Comparison of ENCODE assay signal across 22 cellular contexts in genomic region chr2:168767258-168767657, GRCh38. TPM values are rescaled to one million over a fixed set of nuclear protein-coding genes. Genes with fewer than 3 reads are reported as not detected.
DNase-seq lines count a peak whose midpoint lies in the region; ATAC-seq, FAIRE-seq and TF ChIP-seq lines count a peak whose summit lies in the region.
"Had no signal": no experiment of that assay in that cellular context is flagged by ENCODE, and none has a peak within 500 bp of the region (broad histone marks: within the 10 kb centered on the region; RNA-seq: fewer than 3 reads in every experiment).

No MANE protein-coding gene starts in this region.

- no peak overlapping the region for H3K27ac Mint-ChIP-seq in astrocyte (ENCODE audit: unreplicated experiment)
- H3K27ac Mint-ChIP-seq: CD4-positive, CD25-positive, alpha-beta regulatory T cell had no signal

- peaks cover 6% of the 10 kb centered on the region for H3K36me3 Mint-ChIP-seq in astrocyte (ENCODE audit: low read depth, unreplicated experiment)
- H3K36me3 Mint-ChIP-seq in activated T-cell treated with anti-CD3 and anti-CD28 coated beads, Interleukin-2, amount 50 U/mL, for 4 hours (ENCODE audit: insufficient read depth): peaks cover 31% of the 10 kb centered on the region

- H3K27ac ChIP-seq in 22Rv1 (peak overlapping the region; percentile 17; the same call in 1 of the 2 replicates), astrocyte (ENCODE audit: low read depth, low read length) (no peak overlapping the region), foreskin keratinocyte (no peak overlapping the region), tibial nerve (no peak overlapping the region)
- H3K27ac ChIP-seq: BLaER1, KMS-11 had no signal

- H3K9me3 Mint-ChIP-seq in astrocyte (ENCODE audit: unreplicated experiment): no peaks in the 10 kb centered on the region
- H3K9me3 Mint-ChIP-seq in activated T-cell treated with anti-CD3 and anti-CD28 coated beads, Interleukin-2, amount 50 U/mL, for 4 hours: no peaks in the 10 kb centered on the region
- H3K9me3 Mint-ChIP-seq: CD4-positive, CD25-positive, alpha-beta regulatory T cell; IgD-negative memory B cell had no signal

- ATAC-seq in foreskin keratinocyte (peak; percentile 68), HG02623 (IDR thresholded peaks at IDR 0.05; ENCODE audit: unreplicated experiment) (no peak)
- no peak for ATAC-seq in activated T-cell treated with anti-CD3 and anti-CD28 coated beads, Interleukin-2, amount 50 U/mL, for 4 hours
- ATAC-seq: GM12878 had no signal

- no peaks in the 10 kb centered on the region for H3K27me3 ChIP-seq in astrocyte (ENCODE audit: insufficient read depth, low read length)
- H3K27me3 ChIP-seq in foreskin keratinocyte: no peaks in the 10 kb centered on the region
- no peaks in the 10 kb centered on the region for H3K27me3 ChIP-seq in tibial nerve
- H3K27me3 ChIP-seq: BLaER1 had no signal

- TF ChIP-seq EP300 in tibial nerve (IDR thresholded peaks at IDR 0.05): no peak

- H3K4me3 ChIP-seq in astrocyte (ENCODE audit: insufficient read depth, low read depth, low read length) (no peak overlapping the region), tibial nerve (no peak overlapping the region)
- H3K4me3 ChIP-seq: BLaER1, GM12878 had no signal

- DNase-seq in HCEC 1CT (peak; percentile 27), astrocyte (ENCODE audit: low read depth) (peak; percentile 12), foreskin keratinocyte (peak in 1 of 2 donors; percentile 30), tibial nerve (ENCODE audit: low spot score in 2 of 2) (no peak), middle frontal gyrus (ENCODE audit: extremely low spot score, low spot score) (no peak)
- no peak for DNase-seq in activated T-cell treated with anti-CD3 and anti-CD28 coated beads, Interleukin-2, amount 50 U/mL, for 4 hours
- DNase-seq: CD4-positive, CD25-positive, alpha-beta regulatory T cell; MM.1S; NCI-H2029; NCI-H446; NCI-H526; RPMI8226; SHP77 had no signal

- TF ChIP-seq POLR2A in tibial nerve (IDR thresholded peaks at IDR 0.05): no peak

- no peak overlapping the region for H3K4me2 ChIP-seq in astrocyte (ENCODE audit: low read length)
- H3K4me2 ChIP-seq: BLaER1, KMS-11 had no signal

- no peaks in the 10 kb centered on the region for H3K36me3 ChIP-seq in astrocyte (ENCODE audit: insufficient read depth, low read length)
- peaks cover 0 to 18% (median 0%) of the 10 kb centered on the region in 3 donors for H3K36me3 ChIP-seq in tibial nerve

- WGBS in tibial nerve, 2 donors: 57 to 61% methylated on average over 1 of the region's 1 CpG

- H3K4me1 Mint-ChIP-seq in astrocyte (ENCODE audit: low read depth, unreplicated experiment): no peaks in the 10 kb centered on the region
- no peaks in the 10 kb centered on the region for H3K4me1 Mint-ChIP-seq in activated T-cell treated with anti-CD3 and anti-CD28 coated beads, Interleukin-2, amount 50 U/mL, for 4 hours (ENCODE audit: low read depth)
- H3K4me1 Mint-ChIP-seq: CD4-positive, CD25-positive, alpha-beta regulatory T cell; IgD-negative memory B cell had no signal

- H3K4me3 Mint-ChIP-seq in astrocyte (ENCODE audit: unreplicated experiment): no peak overlapping the region
- no peak overlapping the region for H3K4me3 Mint-ChIP-seq in activated T-cell treated with anti-CD3 and anti-CD28 coated beads, Interleukin-2, amount 50 U/mL, for 4 hours
- H3K4me3 Mint-ChIP-seq: CD4-positive, CD25-positive, alpha-beta regulatory T cell; IgD-negative memory B cell had no signal

- H3K9ac ChIP-seq in astrocyte (ENCODE audit: low read length): no peak overlapping the region
- H3K9ac ChIP-seq: BLaER1, KMS-11 had no signal

- no peaks in the 10 kb centered on the region for H3K27me3 Mint-ChIP-seq in astrocyte (ENCODE audit: low read depth, unreplicated experiment)
- H3K27me3 Mint-ChIP-seq in activated T-cell treated with anti-CD3 and anti-CD28 coated beads, Interleukin-2, amount 50 U/mL, for 4 hours (ENCODE audit: low read depth): no peaks in the 10 kb centered on the region
- H3K27me3 Mint-ChIP-seq: CD4-positive, CD25-positive, alpha-beta regulatory T cell; IgD-negative memory B cell had no signal

- H3K79me2 ChIP-seq in astrocyte (ENCODE audit: insufficient read depth, low read length): no peaks in the 10 kb centered on the region

- FAIRE-seq in astrocyte (lab: Jason Lieb, UNC): peak; percentile 69
- FAIRE-seq: D721Med, G401.6, GM12878 had no signal

- no peaks in the 10 kb centered on the region for H4K20me1 ChIP-seq in astrocyte (ENCODE audit: insufficient read depth, low read length)
- H4K20me1 ChIP-seq: BLaER1 had no signal

- TF ChIP-seq CTCF in 22Rv1 (IDR thresholded peaks at IDR 0.05) (no peak), astrocyte (IDR thresholded peaks at IDR 0.05; ENCODE audit: insufficient read depth, low read depth, low read length) (no peak), foreskin keratinocyte (conservative IDR thresholded peaks at IDR 0.05) (no peak), tibial nerve (IDR thresholded peaks at IDR 0.05) (no peak)

- H2AFZ ChIP-seq in astrocyte (ENCODE audit: low read depth, low read length): no peak overlapping the region

- H3K9me3 ChIP-seq in astrocyte (ENCODE audit: insufficient read depth, low read depth, low read length) (no peaks in the 10 kb centered on the region), tibial nerve (no peaks in the 10 kb centered on the region)

- no peaks in the 10 kb centered on the region for H3K4me1 ChIP-seq in astrocyte (ENCODE audit: insufficient read depth, low read length)
- peaks cover 13% of the 10 kb centered on the region for H3K4me1 ChIP-seq in foreskin keratinocyte
- H3K4me1 ChIP-seq in tibial nerve: no peaks in the 10 kb centered on the region

RNA-seq across cellular contexts. Expression of gene NOSTRIN, which starts 35.2 kb away (rescaled TPM):
- total RNA-seq in astrocyte: not detected in 2 replicates
- not detected in 2 replicates for total RNA-seq in foreskin keratinocyte
- not detected in 2 replicates for polyA plus RNA-seq in foreskin keratinocyte
- total RNA-seq in tibial nerve: 10 to 100 TPM in 3 of 4 donors, 1 to 10 TPM in 1; 6.3 to 42.4 (median 24.4) TPM
- total RNA-seq in activated T-cell treated with anti-CD3 and anti-CD28 coated beads, Interleukin-2, amount 50 U/mL, for 4 hours: under 1 TPM; 0.15 to 0.32 (median 0.22) TPM
- total RNA-seq: CD4-positive, CD25-positive, alpha-beta regulatory T cell; SK-MEL-5 had no signal
- polyA plus RNA-seq: CD4-positive, CD25-positive, alpha-beta regulatory T cell; IgD-negative memory B cell had no signal

Comparison
In these comparisons a context has a peak if more than half of its experiments do, and no peak if none do; other contexts are left out.
1. DNase-seq: peak in HCEC 1CT (single experiment) and astrocyte (single experiment); none in tibial nerve (0 of 2), activated T-cell treated with anti-CD3 and anti-CD28 coated beads, Interleukin-2, amount 50 U/mL, for 4 hours (single experiment) and middle frontal gyrus (single experiment).